ENCODE assay signal across 17 cellular contexts in the genomic region with DNA sequence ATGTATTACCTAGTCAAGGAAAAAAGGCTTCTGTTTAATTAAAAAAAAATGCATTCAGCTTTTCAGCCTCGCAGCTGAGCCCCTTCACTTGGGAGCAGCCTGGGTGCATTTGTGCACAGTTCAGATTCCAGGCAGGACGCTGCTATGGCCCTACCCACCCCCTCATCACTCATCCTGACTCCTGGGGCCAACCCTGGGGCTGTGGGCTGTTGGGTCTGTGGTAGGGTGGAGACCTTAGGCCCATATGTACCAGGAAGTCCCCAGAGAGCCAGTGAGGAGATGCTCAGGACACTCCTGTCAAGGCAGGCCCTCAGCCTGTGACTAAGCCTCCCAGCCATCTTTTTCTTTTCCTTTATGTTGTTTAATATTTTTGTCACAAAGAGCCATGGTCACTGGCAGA. TPM values are rescaled to one million over a fixed set of nuclear protein-coding genes. Genes with fewer than 3 reads are reported as not detected.
DNase-seq lines count a peak whose midpoint lies in the region; ATAC-seq and TF ChIP-seq lines count a peak whose summit lies in the region.
"Had no signal": no experiment of that assay in that cellular context is flagged by ENCODE, and none has a peak within 500 bp of the region (broad histone marks: within the 10 kb centered on the region; RNA-seq: fewer than 3 reads in every experiment).

No MANE protein-coding gene starts in this region.

- DNase-seq in RWPE1 (ENCODE audit: low spot score): no peak
- DNase-seq in endodermal cell: no peak
- DNase-seq in lower lobe of right lung: peak; percentile 15
- DNase-seq in smooth muscle cell (lab: John Stamatoyannopoulos, UW; ENCODE audit: unreplicated experiment): no peak
- DNase-seq in NCI-H187 treated with DMSO at 0.1 percent for 48 hours (lab: John Stamatoyannopoulos, UW): no peak
- no peak for DNase-seq in HFFc6
- DNase-seq in GM10248 (ENCODE audit: extremely low spot score): no peak
- DNase-seq: 8988T; CD4-positive, alpha-beta memory T cell; DMS153; GF-D8; GM23248; HCEC 1CT had no signal

- intact Hi-C loops in lower lobe of right lung (cut with DNase I): no loop called here

- no peak overlapping the region for H3K9ac ChIP-seq in endodermal cell (ENCODE audit: extremely low read depth, low read length, poor library complexity, severe bottlenecking)
- H3K9ac ChIP-seq in smooth muscle cell (ENCODE audit: low read depth): no peak overlapping the region
- H3K9ac ChIP-seq: BLaER1, GM23248 had no signal

- H3K4me3 ChIP-seq in endodermal cell (ENCODE audit: low read length): no peak overlapping the region
- no peak overlapping the region for H3K4me3 ChIP-seq in lower lobe of right lung
- H3K4me3 ChIP-seq in smooth muscle cell: no peak overlapping the region
- H3K4me3 ChIP-seq: BLaER1, GM12878, GM23248 had no signal

- no peaks in the 10 kb centered on the region for H3K36me3 ChIP-seq in endodermal cell (ENCODE audit: control insufficient read depth, insufficient read depth, low read length)
- no peaks in the 10 kb centered on the region for H3K36me3 ChIP-seq in lower lobe of right lung
- H3K36me3 ChIP-seq in smooth muscle cell (ENCODE audit: low read depth): no peaks in the 10 kb centered on the region
- H3K36me3 ChIP-seq: BLaER1 had no signal

- peak overlapping the region; percentile 99 for H3K27ac ChIP-seq in RWPE1
- peak overlapping the region; percentile 55 for H3K27ac ChIP-seq in endodermal cell (ENCODE audit: low read depth, low read length)
- no peak overlapping the region for H3K27ac ChIP-seq in lower lobe of right lung
- peak overlapping the region; percentile 20 for H3K27ac ChIP-seq in smooth muscle cell (ENCODE audit: low read depth)
- H3K27ac ChIP-seq: BLaER1, GM23248 had no signal

- no peaks in the 10 kb centered on the region for H3K79me2 ChIP-seq in smooth muscle cell (ENCODE audit: low read depth)

- no peaks in the 10 kb centered on the region for H3K9me3 ChIP-seq in endodermal cell (ENCODE audit: control insufficient read depth, low read length)
- H3K9me3 ChIP-seq in lower lobe of right lung: no peaks in the 10 kb centered on the region
- no peaks in the 10 kb centered on the region for H3K9me3 ChIP-seq in smooth muscle cell (replicated peaks; ENCODE audit: low read depth)

- H3F3A ChIP-seq in smooth muscle cell (ENCODE audit: low read depth): no peaks in the 10 kb centered on the region

- TF ChIP-seq CTCF in RWPE1 (conservative IDR thresholded peaks at IDR 0.05; ENCODE audit: low read depth) (no peak), endodermal cell (conservative IDR thresholded peaks at IDR 0.05) (no peak), lower lobe of right lung (IDR thresholded peaks at IDR 0.05) (no peak), smooth muscle cell (IDR thresholded peaks at IDR 0.05; ENCODE audit: borderline replicate concordance, insufficient read depth, poor library complexity, severe bottlenecking) (no peak), HFFc6 (IDR thresholded peaks at IDR 0.05) (no peak), GM10248 (IDR thresholded peaks at IDR 0.05; ENCODE audit: control extremely low read depth, extremely low read depth, low read depth, missing control alignments) (no peak)

- H3K9me3 Mint-ChIP-seq in endodermal cell (no peaks in the 10 kb centered on the region), HFFc6 (peaks cover 6% of the 10 kb centered on the region; the same call in 1 of the 2 replicates)
- H3K9me3 Mint-ChIP-seq: CD4-positive, alpha-beta memory T cell had no signal

- WGBS in endodermal cell (ENCODE audit: insufficient coverage in 1 of 2, insufficient read length in 1 of 2), 2 experiments: 87% methylated on average over 2 of the region's 2 CpGs; no CpG with 5 or more reads in 1 of the 2 experiments
- WGBS in smooth muscle cell (ENCODE audit: low lambda C conversion rate): 79% methylated on average over 2 of the region's 2 CpGs

- peaks cover 26% of the 10 kb centered on the region for H3K27me3 ChIP-seq in endodermal cell (ENCODE audit: control insufficient read depth, insufficient read depth, low read length, poor library complexity, severe bottlenecking)
- no peaks in the 10 kb centered on the region for H3K27me3 ChIP-seq in lower lobe of right lung (ENCODE audit: low read depth)
- H3K27me3 ChIP-seq in smooth muscle cell (ENCODE audit: low read depth): no peaks in the 10 kb centered on the region

- H3K4me2 ChIP-seq in smooth muscle cell: no peak overlapping the region
- H3K4me2 ChIP-seq: BLaER1 had no signal

- no peaks in the 10 kb centered on the region for H4K20me1 ChIP-seq in smooth muscle cell (ENCODE audit: low read depth)
- H4K20me1 ChIP-seq: BLaER1 had no signal

- H3K4me1 Mint-ChIP-seq in endodermal cell (peaks cover 11% of the 10 kb centered on the region), HFFc6 (ENCODE audit: low read depth) (peaks cover 38% of the 10 kb centered on the region)

- H3K4me3 Mint-ChIP-seq in endodermal cell: no peak overlapping the region
- H3K4me3 Mint-ChIP-seq in HFFc6: no peak overlapping the region

- POLR2A ChIA-PET in RWPE1 (lab: Yijun Ruan, JAX; ENCODE audit: low non-redundant PET) (no interaction called here), GM10248 (lab: Yijun Ruan, JAX) (no interaction called here)

- H3K27ac Mint-ChIP-seq in endodermal cell (no peak overlapping the region), HFFc6 (no peak overlapping the region)

- no peaks in the 10 kb centered on the region for H3K4me1 ChIP-seq in endodermal cell (ENCODE audit: control insufficient read depth, insufficient read depth, low read length)
- H3K4me1 ChIP-seq in lower lobe of right lung: peaks cover 9% of the 10 kb centered on the region
- H3K4me1 ChIP-seq in smooth muscle cell (ENCODE audit: low read depth): no peaks in the 10 kb centered on the region

- no peak overlapping the region for H2AFZ ChIP-seq in smooth muscle cell (ENCODE audit: low read depth)
- H2AFZ ChIP-seq: GM23248 had no signal

- ATAC-seq in lower lobe of right lung (peak in 1 of 2 donors; percentile 26), GM21423 (IDR thresholded peaks at IDR 0.05; ENCODE audit: unreplicated experiment) (no peak)
- ATAC-seq: GM12878 had no signal

- no peaks in the 10 kb centered on the region for H3K36me3 Mint-ChIP-seq in endodermal cell (ENCODE audit: low read depth)
- H3K36me3 Mint-ChIP-seq in HFFc6 (ENCODE audit: low read depth): peaks cover 5% of the 10 kb centered on the region; the same call in 1 of the 2 replicates

- H3K27me3 Mint-ChIP-seq in endodermal cell (ENCODE audit: insufficient read depth) (peaks cover 59% of the 10 kb centered on the region), HFFc6 (ENCODE audit: insufficient read depth) (peaks cover 7% of the 10 kb centered on the region)
- H3K27me3 Mint-ChIP-seq: CD4-positive, alpha-beta memory T cell had no signal

- CTCF ChIA-PET in RWPE1 (lab: Yijun Ruan, JAX) (interaction anchor here (0.6 to 0.7 kb wide), 2 partner anchors 11 to 18 kb away, joined by 3 read pairs; no protein-coding TSS in a partner anchor), GM10248 (lab: Yijun Ruan, JAX) (interaction anchor here (5.3 kb wide), 1 partner anchor 15 kb away, joined by 37 read pairs; no protein-coding TSS in a partner anchor)

RNA-seq across cellular contexts. Expression of a gene that starts 9.3 kb away (rescaled TPM):
- total RNA-seq in endodermal cell: 10 to 100 TPM; 46.6 to 65.1 TPM
- polyA plus RNA-seq in endodermal cell (2013, experiment 1 of 2): 52.4 TPM
- polyA plus RNA-seq in endodermal cell (2013, experiment 2 of 2): 53.2 TPM
- total RNA-seq in lower lobe of right lung: 6.9 TPM
- total RNA-seq in smooth muscle cell: 15.1 and 16.4 TPM in 2 replicates
- polyA plus RNA-seq in smooth muscle cell: 19.8 and 23.5 TPM in 2 replicates
- total RNA-seq in HFFc6 (2021; fragmentation: NEBNext Ultra II Directional; extraction: Animal tissue kit (Norgen Biotek cat#: 25700)): 10 to 100 TPM; 11.6 to 20.3 (median 18.4) TPM

RNA-seq across cellular contexts. Expression of a gene that starts 35.0 kb away (rescaled TPM):
- 1 to 10 TPM in 1 of 2 donors, under 1 TPM in 1; 0.27 to 3.3 TPM for total RNA-seq in endodermal cell
- 0.25 TPM for polyA plus RNA-seq in endodermal cell (2013, experiment 1 of 2)
- 0.08 TPM for polyA plus RNA-seq in endodermal cell (2013, experiment 2 of 2)
- total RNA-seq in lower lobe of right lung: 7.2 TPM
- 0.18 TPM in 1 of 2 replicates, not detected in the other for total RNA-seq in smooth muscle cell
- 0.62 and 1.6 TPM in 2 replicates for polyA plus RNA-seq in smooth muscle cell
- total RNA-seq in HFFc6 (2021; fragmentation: NEBNext Ultra II Directional; extraction: Animal tissue kit (Norgen Biotek cat#: 25700)): under 1 TPM in 2 of 6 experiments, not detected in 4; 0.05 to 0.14 TPM
- total RNA-seq: A673, GM23248 had no signal
- polyA plus RNA-seq: GM23248 had no signal

RNA-seq across cellular contexts. Expression of a gene that starts 44.6 kb away (rescaled TPM):
- total RNA-seq in endodermal cell: 10 to 100 TPM; 11.2 to 12.5 TPM
- 9.8 TPM for polyA plus RNA-seq in endodermal cell (2013, experiment 1 of 2)
- 9.0 TPM for polyA plus RNA-seq in endodermal cell (2013, experiment 2 of 2)
- 10.5 TPM for total RNA-seq in lower lobe of right lung
- total RNA-seq in smooth muscle cell: 5.0 and 7.4 TPM in 2 replicates
- polyA plus RNA-seq in smooth muscle cell: 8.1 and 8.7 TPM in 2 replicates
- 10 to 100 TPM in 2 of 6 experiments, 1 to 10 TPM in 4; 5.9 to 12.3 (median 7.9) TPM for total RNA-seq in HFFc6 (2021; fragmentation: NEBNext Ultra II Directional; extraction: Animal tissue kit (Norgen Biotek cat#: 25700))

RNA-seq across cellular contexts. Expression of a gene that starts 52.0 kb away (rescaled TPM):
- total RNA-seq in endodermal cell (1 to 10 TPM in 1 of 2 donors, under 1 TPM in 1; 0.93 to 2.2 TPM), lower lobe of right lung (10.8 TPM), smooth muscle cell (49.7 and 53.8 TPM in 2 replicates)
- 3.5 TPM for polyA plus RNA-seq in endodermal cell (2013, experiment 1 of 2)
- 3.0 TPM for polyA plus RNA-seq in endodermal cell (2013, experiment 2 of 2)
- 10.3 and 26.8 TPM in 2 replicates for polyA plus RNA-seq in smooth muscle cell
- total RNA-seq in HFFc6 (2021; fragmentation: NEBNext Ultra II Directional; extraction: Animal tissue kit (Norgen Biotek cat#: 25700)): 10 to 100 TPM; 50.2 to 76.2 (median 73.7) TPM
- polyA plus RNA-seq: CD4-positive, alpha-beta memory T cell had no signal
